ENCODE assay signal across 8 cellular contexts in genomic region chr22:31344369-31345330, GRCh38. TPM values are rescaled to one million over a fixed set of nuclear protein-coding genes. Genes with fewer than 3 reads are reported as not detected.
DNase-seq lines count a peak whose midpoint lies in the region; ATAC-seq and TF ChIP-seq lines count a peak whose summit lies in the region.

No MANE protein-coding gene starts in this region.

- peak overlapping the region; percentile 99 for H3K18ac ChIP-seq in neuronal stem cell (ENCODE audit: low read length)

- H3K36me3 ChIP-seq in HUES6 (ENCODE audit: control insufficient read depth, insufficient read depth, low read length): peaks cover 40% of the 10 kb centered on the region
- H3K36me3 ChIP-seq in neuronal stem cell (replicated peaks in 1 of 2; ENCODE audit: control insufficient read depth in 2 of 2, insufficient read depth in 2 of 2, low read length in 2 of 2): peaks cover 27 to 50% of the 10 kb centered on the region in 2 donors

- peak overlapping the region; percentile 83 for H3K14ac ChIP-seq in neuronal stem cell (ENCODE audit: low read length)

- peak overlapping the region; percentile 96 for H2BK5ac ChIP-seq in neuronal stem cell (ENCODE audit: low read length)

- H2BK12ac ChIP-seq in neuronal stem cell (ENCODE audit: low read length): peak overlapping the region; percentile 98

- H3K4me2 ChIP-seq in neuronal stem cell (ENCODE audit: insufficient read depth, low read length, poor library complexity, severe bottlenecking): peak overlapping the region; percentile 93

- peak overlapping the region; percentile 93 for H4K8ac ChIP-seq in neuronal stem cell (ENCODE audit: low read depth, low read length)

- H3K9ac ChIP-seq in HUES6 (ENCODE audit: low read length): peak overlapping the region; percentile 81
- H3K9ac ChIP-seq in neuronal stem cell (ENCODE audit: low read depth, low read length, poor library complexity): peak overlapping the region; percentile 92

- peaks cover 21% of the 10 kb centered on the region for H3K79me1 ChIP-seq in neuronal stem cell (ENCODE audit: low read depth, low read length)

- H3K23ac ChIP-seq in neuronal stem cell (ENCODE audit: low read depth, low read length, poor library complexity): peak overlapping the region; percentile 94

- H2AK5ac ChIP-seq in neuronal stem cell (ENCODE audit: low read depth, low read length): peak overlapping the region; percentile 100

- peak overlapping the region; percentile 99 for H2BK15ac ChIP-seq in neuronal stem cell (ENCODE audit: low read length)

- no peak for ATAC-seq in HG03520 (IDR thresholded peaks at IDR 0.05; ENCODE audit: unreplicated experiment)

- POLR2A ChIA-PET in AG04449 (lab: Yijun Ruan, JAX): interaction anchor here (1.3 kb wide), 1 partner anchor 55 kb away, joined by 5 read pairs; the partner anchor contains the start of gene DRG1

- no CpG with 5 or more reads among the region's 46 CpGs for WGBS in neuronal stem cell (ENCODE audit: extremely low coverage in 2 of 2, insufficient read length in 2 of 2, insufficient replicate concordance in 1 of 2), 2 donors

- peak overlapping the region; percentile 75 for H2BK120ac ChIP-seq in neuronal stem cell (ENCODE audit: low read depth, low read length)

- H3K9me3 ChIP-seq in HUES6 (ENCODE audit: control insufficient read depth, insufficient read depth, low read depth, low read length): no peaks in the 10 kb centered on the region
- peaks cover 1 to 7% of the 10 kb centered on the region in 2 donors for H3K9me3 ChIP-seq in neuronal stem cell (replicated peaks in 1 of 2; ENCODE audit: control insufficient read depth in 2 of 2, insufficient read depth in 1 of 2, low read depth in 1 of 2, low read length in 2 of 2)

- H3K4me3 ChIP-seq in AG04449 (ENCODE audit: low read depth, low read length): peak overlapping the region; percentile 70
- H3K4me3 ChIP-seq in HUES6 (ENCODE audit: low read depth, low read length): peak overlapping the region; percentile 86
- H3K4me3 ChIP-seq in neuronal stem cell (ENCODE audit: low read length in 2 of 2): peak overlapping the region; percentile 62 to 82

- TF ChIP-seq CTCF in AG04449 (IDR thresholded peaks at IDR 0.05; ENCODE audit: insufficient read depth, low read length, missing control alignments): no peak

- H3K27me3 ChIP-seq in HUES6 (ENCODE audit: control insufficient read depth, insufficient read depth, low read length) (no peaks in the 10 kb centered on the region), neuronal stem cell (ENCODE audit: control insufficient read depth in 3 of 3, insufficient read depth in 3 of 3, low read depth in 1 of 3, low read length in 3 of 3) (no peaks in the 10 kb centered on the region)

- CTCF ChIA-PET in AG04449 (lab: Yijun Ruan, JAX): interaction anchor here (0.6 to 2.6 kb wide), 13 partner anchors 9 to 353 kb away, joined by 3 to 14 read pairs (median 4); partner anchors contain the start of gene DRG1

- DNase-seq in AG04449 (ENCODE audit: low read depth, low spot score): no peak
- DNase-seq in activated CD8-positive, alpha-beta memory T cell treated with anti-CD3 and anti-CD28 coated beads, Interleukin-2, amount 50 U/mL, for 4 hours: peak; percentile 39
- peak; percentile 55 for DNase-seq in fibroblast of gingiva (ENCODE audit: low read depth)
- DNase-seq in neuronal stem cell (ENCODE audit: low spot score): peak; percentile 18
- no peak for DNase-seq in midbrain (lab: John Stamatoyannopoulos, UW)
- no peak for DNase-seq in LoVo (ENCODE audit: low spot score)

- H2AFZ ChIP-seq in neuronal stem cell (ENCODE audit: low read length): no peak overlapping the region

- peak overlapping the region; percentile 67 for H4K91ac ChIP-seq in neuronal stem cell (ENCODE audit: low read depth, low read length, poor library complexity)

- peak overlapping the region; percentile 60; the same call in 1 of the 2 replicates for H3K27ac ChIP-seq in HUES6 (ENCODE audit: low read depth, low read length)
- H3K27ac ChIP-seq in neuronal stem cell (replicated peaks; ENCODE audit: low read length): peak overlapping the region; percentile 91

- H3K4me1 ChIP-seq in HUES6 (ENCODE audit: control insufficient read depth, insufficient read depth, low read length) (peaks cover 41% of the 10 kb centered on the region), neuronal stem cell (ENCODE audit: control insufficient read depth in 2 of 2, insufficient read depth in 1 of 2, low read depth in 1 of 2, low read length in 2 of 2) (peaks cover 40 to 43% of the 10 kb centered on the region in 2 donors)

- peak overlapping the region; percentile 99 for H3K4ac ChIP-seq in neuronal stem cell (ENCODE audit: low read length)

RNA-seq across cellular contexts. Expression of gene PATZ1, which starts 1.5 kb away (rescaled TPM):
- 44.4 TPM for polyA plus RNA-seq in neuronal stem cell (2013, experiment 1 of 2)
- 44.7 TPM for polyA plus RNA-seq in neuronal stem cell (2013, experiment 2 of 2)

RNA-seq across cellular contexts. Expression of gene PIK3IP1, which starts 52.4 kb away (rescaled TPM):
- 2.2 TPM for polyA plus RNA-seq in neuronal stem cell (2013, experiment 1 of 2)
- polyA plus RNA-seq in neuronal stem cell (2013, experiment 2 of 2): 2.4 TPM

RNA-seq across cellular contexts. Expression of gene DRG1, which starts 54.8 kb away (rescaled TPM):
- 45.3 TPM for polyA plus RNA-seq in neuronal stem cell (2013, experiment 1 of 2)
- 43.0 TPM for polyA plus RNA-seq in neuronal stem cell (2013, experiment 2 of 2)

Comparison
In these comparisons a context has a peak if more than half of its experiments do, and no peak if none do; other contexts are left out.
1. DNase-seq: peak in activated CD8-positive, alpha-beta memory T cell treated with anti-CD3 and anti-CD28 coated beads, Interleukin-2, amount 50 U/mL, for 4 hours (single experiment), fibroblast of gingiva (single experiment) and neuronal stem cell (single experiment); none in AG04449 (single experiment), midbrain (single experiment) and LoVo (single experiment).
2. Peak in every context shown above with its lines, with median percentiles within 50 percentile points of each other: H3K4me3 ChIP-seq.